In the genomic region with DNA sequence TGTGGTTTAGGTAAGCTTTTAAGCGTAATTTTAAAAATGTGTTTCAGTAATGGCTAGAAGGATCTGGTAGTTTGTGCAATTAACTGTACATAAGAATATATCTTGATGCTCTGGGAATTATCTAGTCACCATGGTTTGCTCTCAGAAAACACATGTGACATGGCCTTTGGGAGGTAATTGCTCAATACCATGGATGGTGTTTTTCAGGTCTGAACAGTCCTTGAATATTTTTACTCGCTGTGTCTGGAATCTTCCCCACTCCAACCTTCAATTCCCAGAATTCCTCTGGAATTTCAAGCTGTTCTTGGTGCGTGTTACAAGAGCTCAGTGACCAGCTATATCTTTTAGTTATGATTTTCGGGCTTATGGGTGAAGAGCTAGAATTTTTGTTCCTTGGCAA, we compare ENCODE assay signal across 1 cellular context.
TF ChIP-seq lines count a peak whose summit lies in the region.

No MANE protein-coding gene starts in this region.

TF ChIP-seq in IMR-90, 13 proteins besides CTCF, POLR2A, EP300 and RAD21:
- TF ChIP-seq CEBPB (IDR thresholded peaks at IDR 0.05; ENCODE audit: low read depth, low read length) (peak; percentile 38; the same call in 1 of the 2 replicates), RCOR1 (IDR thresholded peaks at IDR 0.05; ENCODE audit: insufficient replicate concordance, low read length) (no peak)
